ENCODE assay signal across 1 cellular context in genomic region chr19:3710265-3710812, GRCh38.
TF ChIP-seq lines count a peak whose summit lies in the region.

No MANE protein-coding gene starts in this region.

TF ChIP-seq in GM23338, 12 proteins besides CTCF, POLR2A, EP300 and RAD21 (continued from another document):
- TF ChIP-seq REST (IDR thresholded peaks at IDR 0.05; ENCODE audit: unreplicated experiment) (no peak), JUNB (IDR thresholded peaks at IDR 0.05; ENCODE audit: unreplicated experiment) (no peak), EZH2phosphoT487 (IDR thresholded peaks at IDR 0.05; ENCODE audit: unreplicated experiment) (no peak), POLR2AphosphoS5 (IDR thresholded peaks at IDR 0.05; ENCODE audit: low read depth) (no peak), CREB1 (CRISPR knock-in tag; IDR thresholded peaks at IDR 0.05; ENCODE audit: low read depth) (no peak), EZH2 (IDR thresholded peaks at IDR 0.05; ENCODE audit: low read depth, unreplicated experiment) (no peak)
